Comparison of ENCODE assay signal across 9 cellular contexts in genomic region chr4:173560896-173561295, GRCh38. TPM values are rescaled to one million over a fixed set of nuclear protein-coding genes. Genes with fewer than 3 reads are reported as not detected.
"Had no signal": no experiment of that assay in that cellular context is flagged by ENCODE, and none has a peak within 500 bp of the region (broad histone marks: within the 10 kb centered on the region; RNA-seq: fewer than 3 reads in every experiment).

No MANE protein-coding gene starts in this region.

- ATAC-seq: GM23338, HCT116 had no signal

- DNase-seq: GM23248, GOT3, H7, H9, HCEC 1CT, HFFc6 had no signal

RNA-seq across cellular contexts. Expression of gene HAND2, which starts 30.9 kb away (rescaled TPM):
- total RNA-seq: GM23338, H1, H7, H9 had no signal
